ENCODE assay signal across 22 cellular contexts in the genomic region with DNA sequence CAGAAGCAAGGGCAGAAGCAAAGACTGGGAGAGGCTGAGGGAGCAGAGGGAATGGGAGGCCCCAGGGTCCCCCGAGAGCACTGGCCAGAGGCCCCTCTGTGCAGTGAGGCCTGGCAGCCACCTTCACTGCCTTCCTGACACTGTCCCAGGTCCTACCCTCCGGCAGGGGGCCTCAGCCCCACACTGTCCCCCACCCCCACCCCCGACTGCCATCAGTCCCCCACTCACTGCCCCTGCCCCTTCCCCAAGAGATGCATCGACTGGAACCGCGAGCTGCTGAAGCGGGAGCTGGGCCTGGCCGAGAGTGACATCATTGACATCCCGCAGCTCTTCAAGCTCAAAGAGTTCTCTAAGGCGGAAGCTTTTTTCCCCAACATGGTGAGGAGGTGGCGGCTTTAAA. TPM values are rescaled to one million over a fixed set of nuclear protein-coding genes. Genes with fewer than 3 reads are reported as not detected.
DNase-seq lines count a peak whose midpoint lies in the region; ATAC-seq, FAIRE-seq and TF ChIP-seq lines count a peak whose summit lies in the region.
"Had no signal": no experiment of that assay in that cellular context is flagged by ENCODE, and none has a peak within 500 bp of the region (broad histone marks: within the 10 kb centered on the region; RNA-seq: fewer than 3 reads in every experiment).

No MANE protein-coding gene starts in this region.

- H4K8ac ChIP-seq in mesendoderm (ENCODE audit: low read depth, low read length), result no peak overlapping the region

- H3K27ac ChIP-seq in BLaER1 (peak overlapping the region; percentile 47; the same call in 1 of the 2 replicates), K562 (ENCODE audit: extremely low read depth, low read depth, low read length) (peak overlapping the region; percentile 62; the same call in 1 of the 3 replicates), mesendoderm (ENCODE audit: low read depth, low read length) (no peak overlapping the region)
- H3K27ac ChIP-seq: A549 had no signal

- in situ Hi-C loops in K562 (cut with MboI), result no loop called here

- H3K4me2 ChIP-seq in BLaER1 (peak overlapping the region; percentile 59), K562 (ENCODE audit: insufficient read depth, low read length) (no peak overlapping the region), mesendoderm (ENCODE audit: low read length) (no peak overlapping the region)
- H3K4me2 ChIP-seq: A549 had no signal

- POLR2A ChIA-PET in K562 (lab: Yijun Ruan, JAX), result interaction anchor here (0.6 to 1.0 kb wide), 2 partner anchors 10 to 47 kb away, joined by 3 read pairs; no protein-coding TSS in a partner anchor

- no peak for DNase-seq in GM06990 (ENCODE audit: extremely low read depth, insufficient read length)
- DNase-seq in K562 (ENCODE audit: extremely low read depth in 1 of 4, low spot score in 3 of 4), result peak; percentile 21 to 50 (median 44)
- DNase-seq in mesendoderm, result peak; percentile 61
- no peak for DNase-seq in NCI-H345 treated with DMSO at 0.1 percent for 48 hours (lab: John Stamatoyannopoulos, UW; ENCODE audit: unreplicated experiment)
- DNase-seq in SKM-1 treated with dmso at 0.1 percent for 144 hours (lab: John Stamatoyannopoulos, UW; ENCODE audit: unreplicated experiment), result no peak
- DNase-seq: CD4-positive, CD25-positive, alpha-beta regulatory T cell; DMS79; GOT3; Karpas-422; NCI-H1694 treated with DMSO at 0.1 percent for 48 hours; NCI-H510A treated with DMSO at 0.1 percent for 48 hours; Right ventricle myocardium superior had no signal

- H3K4ac ChIP-seq in mesendoderm (ENCODE audit: low read depth, low read length), result no peak overlapping the region

- no peak overlapping the region for H3K18ac ChIP-seq in mesendoderm (ENCODE audit: low read length)

- H3K9ac ChIP-seq in BLaER1, result peak overlapping the region; percentile 59; the same call in 1 of the 2 replicates
- H3K9ac ChIP-seq in K562 (ENCODE audit: insufficient read depth in 1 of 2, low read depth in 2 of 2, low read length in 2 of 2), result peak overlapping the region; percentile 20 to 47; a peak in 1 of 4 replicates
- H3K9ac ChIP-seq in mesendoderm (ENCODE audit: low read length), result no peak overlapping the region

- H4K5ac ChIP-seq in mesendoderm (ENCODE audit: low read length), result no peak overlapping the region

- H2BK15ac ChIP-seq in mesendoderm (replicated peaks; ENCODE audit: low read depth), result no peak overlapping the region

- no peak overlapping the region for H2AK5ac ChIP-seq in mesendoderm (ENCODE audit: low read length)

- no peak for TF ChIP-seq EP300 in K562 (IDR thresholded peaks at IDR 0.05; ENCODE audit: low read length)

- H3K27me3 ChIP-seq in BLaER1 (no peaks in the 10 kb centered on the region), GM06990 (replicated peaks; ENCODE audit: control insufficient read depth, insufficient read depth, low read length) (no peaks in the 10 kb centered on the region; the same call in 1 of the 2 replicates), K562 (ENCODE audit: control insufficient read depth in 2 of 2, insufficient read depth in 2 of 2, low read length in 2 of 2) (peaks cover 2 to 25% of the 10 kb centered on the region in 2 experiments; a peak in 3 of 5 replicates), mesendoderm (ENCODE audit: insufficient read depth, low read length, poor library complexity) (no peaks in the 10 kb centered on the region)

- BruUV-seq in K562 (replicated peaks; lab: Mats Ljungman, UMichigan), result no TSS peak

- H4K20me1 ChIP-seq in BLaER1, result no peaks in the 10 kb centered on the region
- H4K20me1 ChIP-seq in K562 (replicated peaks; ENCODE audit: control insufficient read depth, insufficient read depth, low read length), result no peaks in the 10 kb centered on the region

- H3K79me2 ChIP-seq in K562 (ENCODE audit: control insufficient read depth, insufficient read depth, low read length) (no peaks in the 10 kb centered on the region), mesendoderm (ENCODE audit: control insufficient read depth, insufficient read depth, low read length) (no peaks in the 10 kb centered on the region)

- H3K4me1 ChIP-seq in BLaER1 (peaks cover 47% of the 10 kb centered on the region), K562 (replicated peaks in 1 of 2; ENCODE audit: control insufficient read depth in 2 of 2, insufficient read depth in 2 of 2, low read length in 2 of 2) (peaks cover 16 to 20% of the 10 kb centered on the region in 2 experiments; a peak in 4 of 5 replicates), mesendoderm (ENCODE audit: control insufficient read depth, low read depth, low read length) (no peaks in the 10 kb centered on the region)
- H3K4me1 ChIP-seq: A549 had no signal

- no peak overlapping the region for H2BK120ac ChIP-seq in mesendoderm (ENCODE audit: low read depth, low read length)

- H3K79me1 ChIP-seq in mesendoderm (ENCODE audit: low read length), result no peaks in the 10 kb centered on the region

- TF ChIP-seq CTCF in GM06990 (IDR thresholded peaks at IDR 0.05; ENCODE audit: insufficient read depth, low read length, poor library complexity, severe bottlenecking) (peak; percentile 13), K562 (IDR thresholded peaks at IDR 0.05 in 2 of 3, conservative IDR thresholded peaks at IDR 0.05 in 1 of 3; ENCODE audit: insufficient read depth in 2 of 3, low read depth in 1 of 3, low read length in 3 of 3) (no peak)

- H3K56ac ChIP-seq in mesendoderm (ENCODE audit: low read length), result no peak overlapping the region

- intact Hi-C loops in K562 (cut with micrococcal nuclease), result no loop called here

- 53% methylated on average over 9 of the region's 11 CpGs for WGBS in K562 (ENCODE audit: insufficient coverage, low coverage, missing lambda C conversion rate)
- no CpG with 5 or more reads among the region's 11 CpGs for WGBS in mesendoderm (ENCODE audit: extremely low coverage, insufficient coverage, low lambda C conversion rate)

- ATAC-seq in K562, result peak; percentile 68
- ATAC-seq in GM18519 (IDR thresholded peaks at IDR 0.05; ENCODE audit: low FRiP score, unreplicated experiment), result no peak
- ATAC-seq: GM12878 had no signal

- CTCF ChIA-PET in K562 (lab: Yijun Ruan, JAX; ENCODE audit: low intra/inter-chr PET ratio), result no interaction called here

- peak overlapping the region; percentile 78 for H2AFZ ChIP-seq in K562 (ENCODE audit: low read depth, low read length)

- H3K4me3 ChIP-seq in BLaER1 (no peak overlapping the region), GM06990 (replicated peaks; ENCODE audit: low read depth, low read length) (no peak overlapping the region), K562 (no peak overlapping the region), mesendoderm (ENCODE audit: low read length) (no peak overlapping the region)
- H3K4me3 ChIP-seq: A549, GM12878 had no signal

- FAIRE-seq in K562 (lab: Jason Lieb, UNC), result no peak
- FAIRE-seq: A549, GM12878, HTR-8/SVneo had no signal

- no peak overlapping the region for H2BK5ac ChIP-seq in mesendoderm (ENCODE audit: low read length)

- no peak for TF ChIP-seq RAD21 in K562 (CRISPR knock-in tag; conservative IDR thresholded peaks at IDR 0.05 in 1 of 2, IDR thresholded peaks at IDR 0.05 in 1 of 2)

- no peak overlapping the region for H3K23ac ChIP-seq in mesendoderm (ENCODE audit: low read length)

- H3K36me3 ChIP-seq in BLaER1 (no peaks in the 10 kb centered on the region), GM06990 (ENCODE audit: control insufficient read depth, insufficient read depth, low read length) (no peaks in the 10 kb centered on the region), K562 (ENCODE audit: control insufficient read depth, insufficient read depth, low read length) (no peaks in the 10 kb centered on the region), mesendoderm (ENCODE audit: control insufficient read depth, insufficient read depth, low read length) (no peaks in the 10 kb centered on the region)

- H3K9me3 ChIP-seq in BLaER1 (no peaks in the 10 kb centered on the region), K562 (replicated peaks; ENCODE audit: control insufficient read depth, insufficient read depth, low read depth, low read length) (no peaks in the 10 kb centered on the region)
- H3K9me3 ChIP-seq: A549 had no signal

- H3K9me1 ChIP-seq in K562 (ENCODE audit: control insufficient read depth, insufficient read depth, low read length), result no peaks in the 10 kb centered on the region

- no peak for TF ChIP-seq POLR2A in K562 (conservative IDR thresholded peaks at IDR 0.05)

RNA-seq across cellular contexts. Expression of a gene that starts 13.0 kb away (rescaled TPM):
- not detected in 2 replicates for total RNA-seq in K562 (2011; cell fraction: chromatin; rRNA removed; ENCODE audit: low replicate concordance)
- not detected in 2 replicates for total RNA-seq in K562 (2011; cell fraction: nucleolus; rRNA removed)
- not detected in 2 replicates for total RNA-seq in K562 (2011; cell fraction: nucleoplasm; rRNA removed)
- total RNA-seq in K562 (2014; rRNA removed) (not detected in 2 replicates), K562 (2014; rRNA removed; fragmentation: Illumina TruSeq; extraction: Trizol) (not detected in 2 replicates), K562 (2015; rRNA removed; fragmentation: Illumina TruSeq; extraction: Trizol) (not detected in 2 replicates), K562 (2021) (not detected in 2 replicates)
- polyA plus RNA-seq in K562 (2011; rRNA removed) (not detected in 2 replicates), K562 (2014; fragmentation: Illumina TruSeq; extraction: Trizol) (not detected in 2 replicates), K562 (2014; fragmentation: Nextera tagmentation; extraction: Ambion mirVana) (not detected), K562 (2014; rRNA removed) (not detected in 2 replicates)
- polyA plus RNA-seq in K562 (2011; cell fraction: cytosol; rRNA removed), result not detected in 2 replicates
- not detected in 2 replicates for polyA plus RNA-seq in K562 (2011; cell fraction: nucleus; rRNA removed)
- polyA plus RNA-seq in K562 (2012), result not detected in 2 replicates
- polyA minus RNA-seq in K562 (2011; rRNA and poly(A)+ RNA removed), result not detected in 2 replicates
- not detected in 2 replicates for polyA minus RNA-seq in K562 (2011; cell fraction: cytosol; rRNA and poly(A)+ RNA removed)
- polyA minus RNA-seq in K562 (2011; cell fraction: nucleus; rRNA and poly(A)+ RNA removed), result not detected in 2 replicates
- not detected for polyA plus RNA-seq in mesendoderm (2013, experiment 1 of 2)
- polyA plus RNA-seq in mesendoderm (2013, experiment 2 of 2), result 0.03 TPM
- total RNA-seq: B cell; CD4-positive, CD25-positive, alpha-beta regulatory T cell; GM12878; M059J; Right ventricle myocardium superior; RPMI7951; SK-MEL-5 had no signal
- polyA plus RNA-seq: A549, GM12878, IgD-negative memory B cell had no signal

RNA-seq across cellular contexts. Expression of a gene that starts 51.0 kb away (rescaled TPM):
- total RNA-seq in K562 (2011; cell fraction: chromatin; rRNA removed; ENCODE audit: low replicate concordance), result 0.37 and 0.81 TPM in 2 replicates
- total RNA-seq in K562 (2011; cell fraction: nucleolus; rRNA removed), result 0.92 TPM in 1 of 2 replicates, not detected in the other
- 0.66 TPM in 1 of 2 replicates, not detected in the other for total RNA-seq in K562 (2011; cell fraction: nucleoplasm; rRNA removed)
- total RNA-seq in K562 (2014; rRNA removed), result not detected in 2 replicates
- not detected in 2 replicates for total RNA-seq in K562 (2014; rRNA removed; fragmentation: Illumina TruSeq; extraction: Trizol)
- not detected in 2 replicates for total RNA-seq in K562 (2015; rRNA removed; fragmentation: Illumina TruSeq; extraction: Trizol)
- 0.33 TPM in 1 of 2 replicates, not detected in the other for total RNA-seq in K562 (2021)
- polyA plus RNA-seq in K562 (2011; rRNA removed), result 0.09 TPM in 1 of 2 replicates, not detected in the other
- 0.15 and 1.3 TPM in 2 replicates for polyA plus RNA-seq in K562 (2011; cell fraction: cytosol; rRNA removed)
- polyA plus RNA-seq in K562 (2011; cell fraction: nucleus; rRNA removed), result 0.10 and 0.58 TPM in 2 replicates
- polyA plus RNA-seq in K562 (2012), result 0.04 and 0.17 TPM in 2 replicates
- polyA plus RNA-seq in K562 (2014; fragmentation: Illumina TruSeq; extraction: Trizol), result not detected in 2 replicates
- polyA plus RNA-seq in K562 (2014; fragmentation: Nextera tagmentation; extraction: Ambion mirVana), result under 1 TPM in 1 of 2 experiments, not detected in 1; 0.22 TPM
- polyA plus RNA-seq in K562 (2014; rRNA removed), result not detected in 2 replicates
- not detected in 2 replicates for polyA minus RNA-seq in K562 (2011; rRNA and poly(A)+ RNA removed)
- polyA minus RNA-seq in K562 (2011; cell fraction: cytosol; rRNA and poly(A)+ RNA removed), result not detected in 2 replicates
- 0.27 TPM in 1 of 2 replicates, not detected in the other for polyA minus RNA-seq in K562 (2011; cell fraction: nucleus; rRNA and poly(A)+ RNA removed)
- 0.13 TPM for polyA plus RNA-seq in mesendoderm (2013, experiment 1 of 2)
- 0.07 TPM for polyA plus RNA-seq in mesendoderm (2013, experiment 2 of 2)
- total RNA-seq: SK-MEL-5 had no signal
- polyA plus RNA-seq: A549 had no signal

Comparison
In these comparisons a context has a peak if more than half of its experiments do, and no peak if none do; other contexts are left out.
1. DNase-seq: peak in K562 (4 of 4) and mesendoderm (single experiment); none in GM06990 (single experiment), NCI-H345 treated with DMSO at 0.1 percent for 48 hours (single experiment) and SKM-1 treated with dmso at 0.1 percent for 144 hours (single experiment).